In genomic region chr12:93742086-93742934, GRCh38 we compare ENCODE assay signal across 1 cellular context.
TF ChIP-seq lines count a peak whose summit lies in the region.

No MANE protein-coding gene starts in this region.

TF ChIP-seq in H1, 55 proteins besides CTCF, POLR2A, EP300 and RAD21 (continued from another document):
- TF ChIP-seq CHD7 (IDR thresholded peaks at IDR 0.05; ENCODE audit: insufficient replicate concordance, low read length) = peak; percentile 93
